21 cellular contexts compared by ENCODE assay signal in the genomic region with DNA sequence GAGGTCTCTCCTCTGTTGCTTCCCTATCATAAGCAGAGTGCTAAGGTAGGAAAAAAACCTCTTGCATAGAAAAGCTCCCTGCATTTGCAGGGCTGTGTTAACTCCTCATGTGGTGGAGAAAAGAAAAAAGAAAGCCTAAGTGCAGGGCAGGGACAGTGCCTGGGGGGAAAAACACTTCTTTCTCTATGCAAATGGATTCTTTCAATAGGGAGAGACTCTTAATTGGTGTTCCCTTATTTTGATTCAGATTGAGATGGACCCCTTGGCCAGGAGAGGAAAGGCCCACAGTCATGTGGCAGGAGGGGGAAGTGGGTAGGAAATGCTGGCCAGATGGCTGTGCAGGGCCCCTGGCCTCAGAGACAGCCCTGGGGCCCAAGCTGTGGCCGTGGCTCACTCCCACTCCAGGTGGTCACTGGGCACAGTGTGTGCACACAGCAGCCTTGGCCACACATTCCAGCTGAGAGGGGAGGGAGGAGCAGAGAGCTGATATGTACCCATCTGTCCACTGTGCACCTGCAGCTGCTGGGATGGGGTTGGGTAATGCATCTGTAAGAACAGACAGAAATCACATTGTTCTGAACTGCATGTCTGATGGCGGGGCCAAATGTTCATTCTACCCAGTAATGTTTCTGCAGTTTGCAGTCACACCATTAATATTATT.
"Had no signal": no experiment of that assay in that cellular context is flagged by ENCODE, and none has a peak within 500 bp of the region (broad histone marks: within the 10 kb centered on the region; RNA-seq: fewer than 3 reads in every experiment).

No MANE protein-coding gene starts in this region.

- H3K27ac ChIP-seq: lower lobe of right lung, sigmoid colon, stomach, suprapubic skin, tibial nerve had no signal

- DNase-seq: activated CD4-positive, alpha-beta memory T cell treated with anti-CD3 and anti-CD28 coated beads for 36 hours; activated CD4-positive, alpha-beta T cell treated with anti-CD3 and anti-CD28 coated beads for 48 hours; activated naive CD4-positive, alpha-beta T cell treated with Interleukin-2 at 50 U/mL for 16 hours; activated naive CD8-positive, alpha-beta T cell treated with anti-CD3 and anti-CD28 coated beads for 36 hours; activated T-cell treated with anti-CD3 and anti-CD28 coated beads, Interleukin-2, amount 50 U/mL, for 48 hours; central memory CD4-positive, alpha-beta T cell; effector memory CD4-positive, alpha-beta T cell; foreskin melanocyte; hypothalamus; immature natural killer cell; lower lobe of right lung; naive B cell; sigmoid colon; stimulated activated CD4-positive, alpha-beta T cell treated with anti-CD3 and anti-CD28 coated beads, Interleukin-15, amount 100 ng/mL, for 24 hours; stomach had no signal

- H3K4me1 ChIP-seq: lower lobe of right lung, sigmoid colon, stomach, suprapubic skin, tibial nerve had no signal

- H3K27me3 ChIP-seq: sigmoid colon, stomach, suprapubic skin, tibial nerve had no signal

- H3K4me3 ChIP-seq: lower lobe of right lung, sigmoid colon, smooth muscle cell, stomach, suprapubic skin, tibial nerve had no signal

- H3K9me3 ChIP-seq: lower lobe of right lung, sigmoid colon, suprapubic skin had no signal

- H3K4me2 ChIP-seq: smooth muscle cell had no signal

- ATAC-seq: esophagus mucosa; left lobe of liver; stimulated activated memory B cell treated with anti-CD40 and anti-IgM and Interleukin-4, amounts not matched to agents 10 μg/mL and 1 μg/mL and 100 μg/mL, for 72 hours had no signal

- H3K36me3 ChIP-seq: lower lobe of right lung, sigmoid colon, stomach, suprapubic skin, tibial nerve had no signal
